In genomic region chr7:55369427-55369826, GRCh38 we compare ENCODE assay signal across 16 cellular contexts. TPM values are rescaled to one million over a fixed set of nuclear protein-coding genes. Genes with fewer than 3 reads are reported as not detected.
DNase-seq lines count a peak whose midpoint lies in the region; TF ChIP-seq lines count a peak whose summit lies in the region.
"Had no signal": no experiment of that assay in that cellular context is flagged by ENCODE, and none has a peak within 500 bp of the region (broad histone marks: within the 10 kb centered on the region; RNA-seq: fewer than 3 reads in every experiment).

No MANE protein-coding gene starts in this region.

- H3K27me3 ChIP-seq in Karpas-422 (ENCODE audit: low read length) (no peaks in the 10 kb centered on the region), hepatocyte (no peaks in the 10 kb centered on the region), tibial artery (no peaks in the 10 kb centered on the region)

- H3K9me3 ChIP-seq in Karpas-422 (ENCODE audit: low read length) (no peaks in the 10 kb centered on the region), hepatocyte (ENCODE audit: low read depth) (no peaks in the 10 kb centered on the region), tibial artery (no peaks in the 10 kb centered on the region)

- H3K36me3 ChIP-seq in Karpas-422 (ENCODE audit: insufficient read depth, low read length) (peaks cover 3% of the 10 kb centered on the region; the same call in 1 of the 2 replicates), hepatocyte (replicated peaks; ENCODE audit: insufficient read depth, low read depth) (no peaks in the 10 kb centered on the region), tibial artery (no peaks in the 10 kb centered on the region)

- peaks cover 34% of the 10 kb centered on the region for H3K4me1 ChIP-seq in Karpas-422 (ENCODE audit: low read length)
- peaks cover 11% of the 10 kb centered on the region for H3K4me1 ChIP-seq in hepatocyte (ENCODE audit: insufficient read depth)
- peaks cover 0 to 22% (median 14%) of the 10 kb centered on the region in 4 donors for H3K4me1 ChIP-seq in tibial artery

- H3K9ac ChIP-seq in Karpas-422 (ENCODE audit: low read length), result no peak overlapping the region

- DNase-seq in AG09309 (ENCODE audit: low read depth), result peak; percentile 90
- peak; percentile 45 for DNase-seq in Karpas-422
- DNase-seq in astrocyte of the hippocampus (ENCODE audit: low read depth, low spot score), result peak; percentile 69
- peak; percentile 97 for DNase-seq in iris pigment epithelial cell (ENCODE audit: low read depth)
- DNase-seq in hepatocyte (ENCODE audit: low spot score), result no peak
- no peak for DNase-seq in activated CD4-positive, CD25-positive, alpha-beta regulatory T cell (lab: John Stamatoyannopoulos, UW)
- no peak for DNase-seq in inferior parietal cortex (ENCODE audit: extremely low spot score)
- DNase-seq in tibial artery, result no peak
- DNase-seq: activated CD8-positive, alpha-beta memory T cell treated with anti-CD3 and anti-CD28 coated beads, Interleukin-2, amount 10 ng/mL, durations not matched to agents 7 days and 5 days; activated naive CD8-positive, alpha-beta T cell treated with anti-CD3 and anti-CD28 coated beads, Interleukin-2, amount 10 ng/mL, durations not matched to agents 7 days and 5 days; effector memory CD4-positive, alpha-beta T cell; MM.1S; NCI-H345; stimulated activated CD4-positive, alpha-beta T cell treated with anti-CD3 and anti-CD28 coated beads, Interleukin-2, amount 100 ng/mL, for 48 hours; T1000 had no signal

- H3K4me2 ChIP-seq in Karpas-422 (ENCODE audit: low read depth, low read length, poor library complexity, severe bottlenecking) (no peak overlapping the region), hepatocyte (no peak overlapping the region)

- H3K27ac ChIP-seq in Karpas-422 (ENCODE audit: low read length) (no peak overlapping the region), hepatocyte (no peak overlapping the region), tibial artery (no peak overlapping the region)
- H3K27ac ChIP-seq: HL-60 had no signal

- 71% methylated on average over 3 of the region's 3 CpGs for WGBS in hepatocyte (ENCODE audit: low lambda C conversion rate, missing lambda C conversion rate)

- H3K4me3 ChIP-seq in AG09309 (ENCODE audit: control insufficient read depth, low read depth, low read length) (no peak overlapping the region), Karpas-422 (ENCODE audit: low read length) (no peak overlapping the region), hepatocyte (no peak overlapping the region), tibial artery (no peak overlapping the region)

- H3K9me2 ChIP-seq in Karpas-422 (replicated peaks; ENCODE audit: insufficient read depth, low read length), result no peaks in the 10 kb centered on the region
- H3K9me2 ChIP-seq in hepatocyte (replicated peaks; ENCODE audit: insufficient read depth), result no peaks in the 10 kb centered on the region

- no peak for TF ChIP-seq CTCF in AG09309 (IDR thresholded peaks at IDR 0.05; ENCODE audit: control insufficient read depth, insufficient read depth, low read depth, low read length, missing control alignments)
- TF ChIP-seq CTCF in hepatocyte (IDR thresholded peaks at IDR 0.05; ENCODE audit: poor library complexity), result no peak
- TF ChIP-seq CTCF in tibial artery (IDR thresholded peaks at IDR 0.05), result no peak

- H3K79me2 ChIP-seq in Karpas-422 (ENCODE audit: low read length) (peaks cover 26% of the 10 kb centered on the region), hepatocyte (peaks cover 35% of the 10 kb centered on the region)

- H2AFZ ChIP-seq in Karpas-422 (ENCODE audit: low read length) (no peak overlapping the region), hepatocyte (no peak overlapping the region)

- no peaks in the 10 kb centered on the region for H4K20me1 ChIP-seq in Karpas-422 (ENCODE audit: insufficient read depth, low read depth, low read length)
- H4K20me1 ChIP-seq in hepatocyte (ENCODE audit: insufficient read depth, poor library complexity, severe bottlenecking), result no peaks in the 10 kb centered on the region

- intact Hi-C loops in tibial artery (cut with DNase I; ENCODE audit: low total_unique reads), result loop anchor here (5.0 to 10.0 kb wide), 2 partner anchors 515 to 612 kb away; partner anchors contain the start of genes SEC61G and ZNF713

RNA-seq across cellular contexts. Expression of gene LANCL2, which starts 4.3 kb away (rescaled TPM):
- 7.9 and 10.9 TPM in 2 replicates for total RNA-seq in Karpas-422 (2014; rRNA removed; shearing (Covaris generic); ENCODE audit: low replicate concordance)
- 14.1 and 14.8 TPM in 2 replicates for total RNA-seq in hepatocyte
- polyA plus RNA-seq in hepatocyte, result 13.5 and 16.2 TPM in 2 replicates

Comparison
In these comparisons a context has a peak if more than half of its experiments do, and no peak if none do; other contexts are left out.
1. DNase-seq: peak in AG09309 (single experiment), Karpas-422 (single experiment), astrocyte of the hippocampus (single experiment) and iris pigment epithelial cell (single experiment); none in hepatocyte (single experiment), activated CD4-positive, CD25-positive, alpha-beta regulatory T cell (0 of 4), inferior parietal cortex (single experiment) and tibial artery (0 of 2).